In genomic region chr22:36026741-36027140, GRCh38 we compare ENCODE assay signal across 8 cellular contexts. TPM values are rescaled to one million over a fixed set of nuclear protein-coding genes. Genes with fewer than 3 reads are reported as not detected.
DNase-seq lines count a peak whose midpoint lies in the region; ATAC-seq and TF ChIP-seq lines count a peak whose summit lies in the region.

No MANE protein-coding gene starts in this region.

- DNase-seq in GM20000 (ENCODE audit: low spot score) (peak; percentile 21), SJSA1 (ENCODE audit: low read depth in 1 of 2, low spot score in 2 of 2) (peak in 1 of 2 experiments; percentile 54), glomerular visceral epithelial cell (ENCODE audit: extremely low spot score) (peak; percentile 28)

- no peak overlapping the region for H3K9ac ChIP-seq in skeletal muscle tissue (ENCODE audit: low read depth in 1 of 3, low read length in 3 of 3)

- no peaks in the 10 kb centered on the region for H3K27me3 ChIP-seq in SJSA1 (replicated peaks)
- no peaks in the 10 kb centered on the region for H3K27me3 ChIP-seq in skeletal muscle tissue (ENCODE audit: control insufficient read depth in 3 of 3, insufficient read depth in 3 of 3, low read length in 3 of 3)

- no peak for ATAC-seq in HG02610 (IDR thresholded peaks at IDR 0.05; ENCODE audit: unreplicated experiment)
- ATAC-seq in GM21515 (IDR thresholded peaks at IDR 0.05; ENCODE audit: unreplicated experiment) = no peak
- no peak for ATAC-seq in HG03521 (IDR thresholded peaks at IDR 0.05; ENCODE audit: unreplicated experiment)
- no peak for ATAC-seq in GM21619 (IDR thresholded peaks at IDR 0.05; ENCODE audit: unreplicated experiment)

- H3K9me3 ChIP-seq in SJSA1 (replicated peaks) = no peaks in the 10 kb centered on the region
- H3K9me3 ChIP-seq in skeletal muscle tissue (ENCODE audit: control insufficient read depth in 3 of 3, low read length in 3 of 3) = no peaks in the 10 kb centered on the region

- TF ChIP-seq CTCF in GM20000 (IDR thresholded peaks at IDR 0.05; ENCODE audit: extremely low read depth, missing control alignments) = no peak

- H3K36me3 ChIP-seq in SJSA1 (peaks cover 27% of the 10 kb centered on the region), skeletal muscle tissue (ENCODE audit: control insufficient read depth in 3 of 3, insufficient read depth in 3 of 3, low read length in 3 of 3) (no peaks in the 10 kb centered on the region)

- peak overlapping the region; percentile 97 for H3K4me3 ChIP-seq in SJSA1
- peak overlapping the region in 2 of 3 donors; percentile 68 to 85 for H3K4me3 ChIP-seq in skeletal muscle tissue (ENCODE audit: low read length in 3 of 3)

- H3K4me1 ChIP-seq in SJSA1 (replicated peaks) = peaks cover 33% of the 10 kb centered on the region
- H3K4me1 ChIP-seq in skeletal muscle tissue (ENCODE audit: control insufficient read depth in 3 of 3, insufficient read depth in 3 of 3, low read length in 3 of 3) = peaks cover 12 to 34% (median 22%) of the 10 kb centered on the region in 3 donors

- H3K27ac ChIP-seq in SJSA1 (peak overlapping the region; percentile 40), skeletal muscle tissue (ENCODE audit: low read depth, low read length) (no peak overlapping the region)

RNA-seq across cellular contexts. Expression of gene RBFOX2, which starts 1.9 kb away (rescaled TPM):
- total RNA-seq in SJSA1 (2014; rRNA removed; shearing (Covaris generic)) = 92.3 and 144 TPM in 2 replicates
- total RNA-seq in skeletal muscle tissue = 200 TPM
